12 cellular contexts compared by ENCODE assay signal in the genomic region with DNA sequence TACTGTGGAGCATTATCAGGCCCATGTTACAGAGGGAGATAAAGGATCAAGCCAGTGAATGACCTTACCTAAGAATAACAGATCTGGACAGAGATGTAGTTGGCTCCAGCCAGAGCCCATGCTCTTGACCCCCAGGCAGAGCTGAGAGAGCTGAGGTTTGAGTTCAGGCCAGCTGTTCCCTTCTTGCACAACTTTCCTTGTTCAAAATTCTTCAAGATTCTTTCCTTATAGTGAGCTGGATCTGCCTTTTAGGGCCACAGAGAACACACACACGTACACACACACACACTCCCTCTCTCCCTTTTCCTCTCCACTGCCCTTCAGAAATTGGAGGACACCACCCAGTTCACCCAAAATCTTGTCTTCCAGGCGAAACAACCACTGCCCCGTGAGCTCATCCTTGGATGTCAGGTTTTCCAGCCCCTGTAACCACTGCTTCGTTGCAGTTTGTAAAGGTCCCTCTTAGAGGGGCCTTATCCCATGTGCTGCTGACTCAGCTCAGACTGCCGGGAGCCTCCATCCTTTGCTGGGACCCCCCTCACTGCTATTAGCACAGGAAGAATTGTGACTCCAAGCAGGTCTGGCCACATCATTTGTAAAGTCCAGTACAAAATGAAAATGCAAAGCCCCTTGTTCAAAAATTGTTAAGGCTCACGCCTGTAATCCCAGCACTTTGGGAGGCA. TPM values are rescaled to one million over a fixed set of nuclear protein-coding genes. Genes with fewer than 3 reads are reported as not detected.
DNase-seq lines count a peak whose midpoint lies in the region; ATAC-seq and TF ChIP-seq lines count a peak whose summit lies in the region.
"Had no signal": no experiment of that assay in that cellular context is flagged by ENCODE, and none has a peak within 500 bp of the region (broad histone marks: within the 10 kb centered on the region; RNA-seq: fewer than 3 reads in every experiment).

No MANE protein-coding gene starts in this region.

- no peaks in the 10 kb centered on the region for H3K9me3 ChIP-seq in hepatocyte (ENCODE audit: low read depth)
- no peaks in the 10 kb centered on the region for H3K9me3 ChIP-seq in stomach

- WGBS in hepatocyte (ENCODE audit: low lambda C conversion rate, missing lambda C conversion rate): 57% methylated on average over 6 of the region's 6 CpGs
- 62 to 80% (median 71%) methylated on average over 6 of the region's 6 CpGs for WGBS in stomach, 5 donors

- peaks cover 20% of the 10 kb centered on the region for H3K4me1 Mint-ChIP-seq in brain

- H3K36me3 Mint-ChIP-seq in brain: no peaks in the 10 kb centered on the region

- no peak for TF ChIP-seq POLR2A in stomach (IDR thresholded peaks at IDR 0.05)

- no peaks in the 10 kb centered on the region for H3K9me2 ChIP-seq in hepatocyte (replicated peaks; ENCODE audit: insufficient read depth)

- no peak overlapping the region for H3K4me3 Mint-ChIP-seq in brain
- H3K4me3 Mint-ChIP-seq: activated T-helper 1 cell treated with anti-CD3 and anti-CD28 coated beads, Interleukin-12 subunit alpha, Interleukin-12 subunit beta, Interleukin-2, Interleukin-4 antibody, amounts not matched to agents 30 ng/mL and 10 ng/mL and 1 ng/mL, durations not matched to agents 14 hours and 24 hours and 36 hours had no signal

- no peak for TF ChIP-seq EP300 in stomach (IDR thresholded peaks at IDR 0.05)

- no peaks in the 10 kb centered on the region for H3K79me2 ChIP-seq in hepatocyte

- intact Hi-C loops in stomach (cut with DNase I; ENCODE audit: low total_unique reads): no loop called here

- H3K9me3 Mint-ChIP-seq in brain: peaks cover 0 to 3% (median 0%) of the 10 kb centered on the region in 5 experiments
- H3K9me3 Mint-ChIP-seq: activated T-helper 1 cell treated with anti-CD3 and anti-CD28 coated beads, Interleukin-12 subunit alpha, Interleukin-12 subunit beta, Interleukin-2, Interleukin-4 antibody, amounts not matched to agents 30 ng/mL and 10 ng/mL and 1 ng/mL, durations not matched to agents 14 hours and 24 hours and 36 hours had no signal

- no peak overlapping the region for H2AFZ ChIP-seq in hepatocyte

- H3K27ac Mint-ChIP-seq in brain: peak overlapping the region in 3 of 5 experiments; percentile 15 to 90 (median 59)
- H3K27ac Mint-ChIP-seq: activated T-helper 1 cell treated with anti-CD3 and anti-CD28 coated beads, Interleukin-12 subunit alpha, Interleukin-12 subunit beta, Interleukin-2, Interleukin-4 antibody, amounts not matched to agents 30 ng/mL and 10 ng/mL and 1 ng/mL, durations not matched to agents 14 hours and 24 hours and 36 hours had no signal

- H3K4me1 ChIP-seq in hepatocyte (ENCODE audit: insufficient read depth) (peaks cover 19% of the 10 kb centered on the region), stomach (peaks cover 6 to 21% (median 13%) of the 10 kb centered on the region in 4 donors), foreskin keratinocyte (peaks cover 11% of the 10 kb centered on the region)

- peaks cover 10% of the 10 kb centered on the region for H3K27me3 Mint-ChIP-seq in brain

- no peak overlapping the region for H3K4me2 ChIP-seq in hepatocyte

- H3K27ac ChIP-seq in hepatocyte (peak overlapping the region; percentile 83), stomach (peak overlapping the region; percentile 54 to 83 (median 77)), foreskin keratinocyte (no peak overlapping the region)
- H3K27ac ChIP-seq: VCaP had no signal

- H3K27me3 ChIP-seq in H7 (ENCODE audit: control insufficient read depth, insufficient read depth, low read length) (no peaks in the 10 kb centered on the region), hepatocyte (no peaks in the 10 kb centered on the region), stomach (no peaks in the 10 kb centered on the region), foreskin keratinocyte (no peaks in the 10 kb centered on the region)

- no peaks in the 10 kb centered on the region for H3K36me3 ChIP-seq in H7 (replicated peaks; ENCODE audit: control insufficient read depth, insufficient read depth, low read length)
- H3K36me3 ChIP-seq in hepatocyte (replicated peaks; ENCODE audit: insufficient read depth, low read depth): no peaks in the 10 kb centered on the region
- no peaks in the 10 kb centered on the region for H3K36me3 ChIP-seq in stomach

- DNase-seq in H7 (peak; percentile 10), hepatocyte (ENCODE audit: low spot score) (no peak), stomach (no peak), foreskin keratinocyte (no peak), 8988T (no peak), NCI-H2227 (lab: John Stamatoyannopoulos, UW; ENCODE audit: unreplicated experiment) (no peak), NCI-H2029 (lab: John Stamatoyannopoulos, UW) (no peak)
- DNase-seq: DMS 273 treated with DMSO at 0.1 percent for 48 hours, NCI-H1048 had no signal

- no peaks in the 10 kb centered on the region for H4K20me1 ChIP-seq in hepatocyte (ENCODE audit: insufficient read depth, poor library complexity, severe bottlenecking)

- no peak overlapping the region for H3K4me3 ChIP-seq in H7 (ENCODE audit: insufficient read depth, low read depth, low read length)
- no peak overlapping the region for H3K4me3 ChIP-seq in hepatocyte
- no peak overlapping the region for H3K4me3 ChIP-seq in stomach

- ATAC-seq in foreskin keratinocyte: no peak

- TF ChIP-seq CTCF in brain (conservative IDR thresholded peaks at IDR 0.05): no peak
- TF ChIP-seq CTCF in hepatocyte (IDR thresholded peaks at IDR 0.05; ENCODE audit: poor library complexity): no peak
- TF ChIP-seq CTCF in stomach (IDR thresholded peaks at IDR 0.05): no peak
- no peak for TF ChIP-seq CTCF in foreskin keratinocyte (conservative IDR thresholded peaks at IDR 0.05)

RNA-seq across cellular contexts. Expression of a gene that starts 10.5 kb away (rescaled TPM):
- 0.69 and 1.2 TPM in 2 replicates for total RNA-seq in H7 (2014; rRNA removed; shearing (Covaris generic))
- polyA plus RNA-seq in brain (ENCODE audit: insufficient read depth, low read depth, low replicate concordance) (1.8 TPM), hepatocyte (94.9 and 103 TPM in 2 replicates), stomach (10 to 100 TPM in 1 of 3 donors, 1 to 10 TPM in 2; 3.7 to 15.3 (median 9.9) TPM), foreskin keratinocyte (5.4 and 7.7 TPM in 2 replicates)
- total RNA-seq in hepatocyte (17.1 and 26.4 TPM in 2 replicates), stomach (1 to 10 TPM in 3 of 5 donors, under 1 TPM in 1, not detected in 1; 0.58 to 3.6 (median 2.6) TPM), foreskin keratinocyte (5.2 and 7.1 TPM in 2 replicates)

RNA-seq across cellular contexts. Expression of a gene that starts 39.6 kb away (rescaled TPM):
- total RNA-seq in H7 (2014; rRNA removed; shearing (Covaris generic)): 17.9 and 18.2 TPM in 2 replicates
- polyA plus RNA-seq in brain (ENCODE audit: insufficient read depth, low read depth, low replicate concordance): 23.7 TPM
- total RNA-seq in hepatocyte: 28.1 and 34.6 TPM in 2 replicates
- polyA plus RNA-seq in hepatocyte: 7.7 and 11.5 TPM in 2 replicates
- 100 to 1,000 TPM in 1 of 5 donors, 10 to 100 TPM in 3, 1 to 10 TPM in 1; 6.7 to 151 (median 30.7) TPM for total RNA-seq in stomach
- 10 to 100 TPM in 2 of 3 donors, 1 to 10 TPM in 1; 4.7 to 13.0 (median 11.1) TPM for polyA plus RNA-seq in stomach
- total RNA-seq in foreskin keratinocyte: 20.4 and 22.0 TPM in 2 replicates
- polyA plus RNA-seq in foreskin keratinocyte: 12.8 and 13.8 TPM in 2 replicates
